In genomic region chrX:136635235-136635634, GRCh38 we compare ENCODE assay signal across 11 cellular contexts. TPM values are rescaled to one million over a fixed set of nuclear protein-coding genes. Genes with fewer than 3 reads are reported as not detected.
DNase-seq lines count a peak whose midpoint lies in the region; ATAC-seq, FAIRE-seq and TF ChIP-seq lines count a peak whose summit lies in the region.
"Had no signal": no experiment of that assay in that cellular context is flagged by ENCODE, and none has a peak within 500 bp of the region (broad histone marks: within the 10 kb centered on the region; RNA-seq: fewer than 3 reads in every experiment).

No MANE protein-coding gene starts in this region.

- TF ChIP-seq EP300 in GM12878 (IDR thresholded peaks at IDR 0.05; ENCODE audit: borderline replicate concordance in 1 of 2, control insufficient read depth in 1 of 2, low read depth in 2 of 2, low read length in 2 of 2): no peak

- H3K4me1 ChIP-seq in GM12878 (ENCODE audit: control insufficient read depth, insufficient read depth, low read length) (peaks cover 8% of the 10 kb centered on the region), pancreas (no peaks in the 10 kb centered on the region)

- RAD21 ChIA-PET in GM12878 (lab: Charles Lee; ENCODE audit: unreplicated experiment): interaction anchor here (0.9 to 1.6 kb wide), 3 partner anchors 9 to 44 kb away, joined by 3 to 8 read pairs (median 5); no protein-coding TSS in a partner anchor

- no peak for TF ChIP-seq POLR2A in GM12878 (IDR thresholded peaks at IDR 0.05; ENCODE audit: low read depth, low read length)

- peak overlapping the region; percentile 11; the same call in 1 of the 2 replicates for H3K4me2 ChIP-seq in GM12878 (ENCODE audit: control insufficient read depth, insufficient read depth)

- POLR2A ChIA-PET in GM12878 (lab: Charles Lee): interaction anchor here (1.4 kb wide), 1 partner anchor 12 kb away, joined by 3 read pairs; no protein-coding TSS in a partner anchor

- no peak for TF ChIP-seq CTCF in GM10266 (IDR thresholded peaks at IDR 0.05; ENCODE audit: control insufficient read depth, insufficient read depth, low read depth, missing control alignments)
- no peak for TF ChIP-seq CTCF in GM12878 (IDR thresholded peaks at IDR 0.05 in 2 of 3, conservative IDR thresholded peaks at IDR 0.05 in 1 of 3; ENCODE audit: control insufficient read depth in 2 of 3, extremely low read depth in 1 of 3, insufficient read depth in 1 of 3, low read depth in 3 of 3, low read length in 3 of 3)
- TF ChIP-seq CTCF in pancreas (IDR thresholded peaks at IDR 0.05): no peak
- no peak for TF ChIP-seq CTCF in WERI-Rb-1 (IDR thresholded peaks at IDR 0.05; ENCODE audit: low read depth, low read length)

- SMC1A ChIA-PET in GM12878 (lab: Charles Lee; ENCODE audit: uncharacterized antibody, unreplicated experiment): interaction anchor here (0.9 to 1.7 kb wide), 5 partner anchors 9 to 62 kb away, joined by 3 to 10 read pairs (median 5); no protein-coding TSS in a partner anchor

- peak; percentile 73 for ATAC-seq in GM19438 (IDR thresholded peaks at IDR 0.05; ENCODE audit: low read depth, unreplicated experiment)
- ATAC-seq in HG03442 (IDR thresholded peaks at IDR 0.05; ENCODE audit: unreplicated experiment): peak; percentile 74
- ATAC-seq in GM12878: peak; percentile 80
- ATAC-seq in pancreas: no peak

- CTCF ChIA-PET in GM12878 (lab: Yijun Ruan, JAX): interaction anchor here (1.0 to 1.8 kb wide), 8 partner anchors 8 to 290 kb away, joined by 3 to 4 read pairs (median 3); no protein-coding TSS in a partner anchor

- H3K4me3 ChIP-seq in GM12878: no peak overlapping the region
- no peak overlapping the region for H3K4me3 ChIP-seq in MG63
- H3K4me3 ChIP-seq in pancreas: no peak overlapping the region
- H3K4me3 ChIP-seq in WERI-Rb-1 (ENCODE audit: low read depth, low read length): no peak overlapping the region

- H3K9me3 ChIP-seq in GM12878 (replicated peaks; ENCODE audit: control insufficient read depth, insufficient read depth, low read length) (no peaks in the 10 kb centered on the region), MG63 (no peaks in the 10 kb centered on the region), pancreas (no peaks in the 10 kb centered on the region), WERI-Rb-1 (ENCODE audit: severe bottlenecking) (no peaks in the 10 kb centered on the region)

- H3K36me3 ChIP-seq in GM12878 (ENCODE audit: control insufficient read depth in 2 of 2, insufficient read depth in 2 of 2, low read length in 1 of 2) (no peaks in the 10 kb centered on the region), MG63 (no peaks in the 10 kb centered on the region), pancreas (no peaks in the 10 kb centered on the region), WERI-Rb-1 (no peaks in the 10 kb centered on the region)

- H3K27ac ChIP-seq in GM12878 (ENCODE audit: control insufficient read depth, insufficient read depth) (no peak overlapping the region), pancreas (no peak overlapping the region), WERI-Rb-1 (no peak overlapping the region)

- DNase-seq in GM10266 (ENCODE audit: extremely low spot score) (peak; percentile 5), GM12878 (ENCODE audit: low read depth, low spot score) (peak; percentile 51), NCI-H2081 (lab: John Stamatoyannopoulos, UW) (no peak), MG63 (no peak), pancreas (no peak), WERI-Rb-1 (no peak)
- DNase-seq: NCI-H446 treated with DMSO at 0.1 percent for 48 hours had no signal

- no peaks in the 10 kb centered on the region for H3K79me2 ChIP-seq in GM12878 (ENCODE audit: control insufficient read depth, insufficient read depth, low read length)

- TF ChIP-seq RAD21 in GM12878 (IDR thresholded peaks at IDR 0.05; ENCODE audit: insufficient read depth, low read depth, low read length): no peak

- intact Hi-C loops in GM12878 (cut with micrococcal nuclease; ENCODE audit: unreplicated experiment) (no loop called here), pancreas (cut with DNase I) (no loop called here)

- H4K20me1 ChIP-seq in GM12878 (ENCODE audit: control insufficient read depth, insufficient read depth): no peaks in the 10 kb centered on the region

- no TSS peak for BruUV-seq in GM12878 (replicated peaks; lab: Mats Ljungman, UMichigan)

- in situ Hi-C loops in GM12878 (cut with MboI): no loop called here

- no peak overlapping the region for H2AFZ ChIP-seq in GM12878 (ENCODE audit: control insufficient read depth, low read depth, low read length)

- H3K9ac ChIP-seq in GM12878 (ENCODE audit: control insufficient read depth, insufficient read depth, low read length): no peak overlapping the region

- FAIRE-seq in GM12878 (lab: Jason Lieb, UNC) (peak; percentile 84), pancreas (lab: Jason Lieb, UNC) (no peak)
- FAIRE-seq: HTR-8/SVneo had no signal

- 23% methylated on average over 6 of the region's 6 CpGs for WGBS in GM12878 (ENCODE audit: insufficient coverage, insufficient replicate concordance, low lambda C conversion rate, missing lambda C conversion rate)
- 74 to 78% methylated on average over 6 of the region's 6 CpGs for WGBS in pancreas, 2 donors

- H3K27me3 ChIP-seq in GM12878 (replicated peaks in 1 of 2; ENCODE audit: control insufficient read depth in 2 of 2, insufficient read depth in 2 of 2, low read length in 1 of 2): no peaks in the 10 kb centered on the region
- no peaks in the 10 kb centered on the region for H3K27me3 ChIP-seq in MG63
- H3K27me3 ChIP-seq in pancreas: peaks cover 0 to 9% (median 0%) of the 10 kb centered on the region in 4 donors
- H3K27me3 ChIP-seq in WERI-Rb-1 (ENCODE audit: insufficient read depth, low read depth, severe bottlenecking): no peaks in the 10 kb centered on the region

TF ChIP-seq in GM12878, 131 proteins besides CTCF, POLR2A, EP300 and RAD21 (continues in another document):
- TF ChIP-seq MTA2 (IDR thresholded peaks at IDR 0.05; ENCODE audit: low read depth): no peak
- TF ChIP-seq ZBTB11 (CRISPR knock-in tag; IDR thresholded peaks at IDR 0.05): no peak
- TF ChIP-seq ZBED1 (IDR thresholded peaks at IDR 0.05; ENCODE audit: borderline replicate concordance): no peak
- TF ChIP-seq RUNX3 (IDR thresholded peaks at IDR 0.05; ENCODE audit: low read length): peak; percentile 74

RNA-seq across cellular contexts. Expression of gene CD40LG, which starts 12.7 kb away (rescaled TPM):
- total RNA-seq in GM12878 (2013; cell fraction: nucleolus; rRNA removed): not detected in 2 replicates
- total RNA-seq in GM12878 (2014; rRNA removed) (not detected in 2 replicates), GM12878 (2014; rRNA removed; fragmentation: Illumina TruSeq; extraction: Trizol) (not detected in 2 replicates), GM12878 (2021) (0.11 and 0.21 TPM in 2 replicates), pancreas (under 1 TPM in 4 of 6 donors, not detected in 2; 0.09 to 0.19 (median 0.11) TPM)
- polyA plus RNA-seq in GM12878 (2011; ENCODE audit: low read depth): not detected
- polyA plus RNA-seq in GM12878 (2011; rRNA removed) (not detected in 2 replicates), GM12878 (2014; fragmentation: Illumina TruSeq; extraction: Trizol) (0.04 and 0.21 TPM in 2 replicates), GM12878 (2014; fragmentation: Nextera tagmentation; extraction: Ambion mirVana) (not detected), GM12878 (2014; rRNA removed) (0.05 TPM in 1 of 2 replicates, not detected in the other), GM12878 (2016; fragmentation: Nextera tagmentation; extraction: Ambion mirVana) (under 1 TPM in 1 of 2 experiments, not detected in 1; 0.18 TPM), pancreas (not detected)
- not detected in 2 replicates for polyA plus RNA-seq in GM12878 (2011; cell fraction: cytosol; rRNA removed)
- not detected in 2 replicates for polyA plus RNA-seq in GM12878 (2011; cell fraction: nucleus; rRNA removed)
- not detected in 2 replicates for polyA plus RNA-seq in GM12878 (2012)
- polyA minus RNA-seq in GM12878 (2011; rRNA and poly(A)+ RNA removed): 0.10 TPM in 1 of 2 replicates, not detected in the other
- polyA minus RNA-seq in GM12878 (2011; cell fraction: cytosol; rRNA and poly(A)+ RNA removed): not detected in 2 replicates
- polyA minus RNA-seq in GM12878 (2011; cell fraction: nucleus; rRNA and poly(A)+ RNA removed): not detected in 2 replicates
- total RNA-seq in MG63 (2014; rRNA removed; shearing (Covaris generic); ENCODE audit: low replicate concordance): not detected in 2 replicates
- total RNA-seq: urinary bladder had no signal

Comparison
In these comparisons a context has a peak if more than half of its experiments do, and no peak if none do; other contexts are left out.
1. DNase-seq: peak in GM10266 (single experiment) and GM12878 (single experiment); none in NCI-H2081 (0 of 2), MG63 (single experiment), pancreas (0 of 6) and WERI-Rb-1 (single experiment).
2. ATAC-seq: peak in GM19438 (single experiment), HG03442 (single experiment) and GM12878 (single experiment); none in pancreas (0 of 4).